Comparison of ENCODE assay signal across 21 cellular contexts in genomic region chr3:15528881-15529537, GRCh38. TPM values are rescaled to one million over a fixed set of nuclear protein-coding genes. Genes with fewer than 3 reads are reported as not detected.
DNase-seq lines count a peak whose midpoint lies in the region; ATAC-seq and TF ChIP-seq lines count a peak whose summit lies in the region.
"Had no signal": no experiment of that assay in that cellular context is flagged by ENCODE, and none has a peak within 500 bp of the region (broad histone marks: within the 10 kb centered on the region; RNA-seq: fewer than 3 reads in every experiment).

No MANE protein-coding gene starts in this region.

- peak overlapping the region; percentile 51 for H3K4me3 ChIP-seq in CD4-positive, CD25-positive, alpha-beta regulatory T cell (ENCODE audit: low read depth, low read length)
- H3K4me3 ChIP-seq in left lung: no peak overlapping the region
- H3K4me3 ChIP-seq in right cardiac atrium (ENCODE audit: low read length): no peak overlapping the region
- H3K4me3 ChIP-seq: ovary, skin epidermis, suprapubic skin had no signal

- H3K27ac ChIP-seq in CD4-positive, CD25-positive, alpha-beta regulatory T cell (ENCODE audit: insufficient read depth, low read length, poor library complexity, severe bottlenecking): peak overlapping the region; percentile 30
- H3K27ac ChIP-seq in left lung: peak overlapping the region; percentile 53 to 66
- no peak overlapping the region for H3K27ac ChIP-seq in right cardiac atrium (ENCODE audit: low read length)
- H3K27ac ChIP-seq: ovary, suprapubic skin had no signal

- no peaks in the 10 kb centered on the region for H3K36me3 ChIP-seq in CD4-positive, CD25-positive, alpha-beta regulatory T cell (ENCODE audit: control insufficient read depth, insufficient read depth, low read length)
- H3K36me3 ChIP-seq in left lung: no peaks in the 10 kb centered on the region
- H3K36me3 ChIP-seq: ovary, suprapubic skin had no signal

- peaks cover 16 to 35% (median 20%) of the 10 kb centered on the region in 4 donors for H3K4me1 Mint-ChIP-seq in CD4-positive, CD25-positive, alpha-beta regulatory T cell
- H3K4me1 Mint-ChIP-seq in T-helper 17 cell: peaks cover 38% of the 10 kb centered on the region
- H3K4me1 Mint-ChIP-seq: B cell had no signal

- H3K27ac Mint-ChIP-seq in CD4-positive, CD25-positive, alpha-beta regulatory T cell: peak overlapping the region; percentile 60 to 90 (median 70)
- H3K27ac Mint-ChIP-seq in T-helper 17 cell: peak overlapping the region; percentile 84
- H3K27ac Mint-ChIP-seq: B cell had no signal

- intact Hi-C loops in left lung (cut with DNase I) (no loop called here), right cardiac atrium (cut with DNase I) (no loop called here)

- peak overlapping the region in 3 of 4 donors; percentile 22 to 28 (median 27) for H3K4me3 Mint-ChIP-seq in CD4-positive, CD25-positive, alpha-beta regulatory T cell
- peak overlapping the region; percentile 66 for H3K4me3 Mint-ChIP-seq in T-helper 17 cell
- H3K4me3 Mint-ChIP-seq: B cell had no signal

- no peak for TF ChIP-seq CTCF in left lung (IDR thresholded peaks at IDR 0.05)

- no peaks in the 10 kb centered on the region for H3K27me3 ChIP-seq in CD4-positive, CD25-positive, alpha-beta regulatory T cell (ENCODE audit: control insufficient read depth, insufficient read depth, low read length)
- no peaks in the 10 kb centered on the region for H3K27me3 ChIP-seq in left lung
- no peaks in the 10 kb centered on the region for H3K27me3 ChIP-seq in right cardiac atrium (ENCODE audit: control insufficient read depth, insufficient read depth)
- H3K27me3 ChIP-seq: ovary, suprapubic skin had no signal

- 86% methylated on average over 4 of the region's 4 CpGs for WGBS in right cardiac atrium

- no peaks in the 10 kb centered on the region for H3K27me3 Mint-ChIP-seq in CD4-positive, CD25-positive, alpha-beta regulatory T cell
- no peaks in the 10 kb centered on the region for H3K27me3 Mint-ChIP-seq in T-helper 17 cell
- H3K27me3 Mint-ChIP-seq: B cell had no signal

- H3K36me3 Mint-ChIP-seq in CD4-positive, CD25-positive, alpha-beta regulatory T cell: peaks cover 3% of the 10 kb centered on the region
- no peaks in the 10 kb centered on the region for H3K36me3 Mint-ChIP-seq in T-helper 17 cell (ENCODE audit: low read depth)

- peak in 1 of 2 donors; percentile 58 for ATAC-seq in CD4-positive, CD25-positive, alpha-beta regulatory T cell (ENCODE audit: low read depth in 2 of 2)
- ATAC-seq in T-helper 17 cell: no peak
- ATAC-seq in left lung: peak; percentile 95
- ATAC-seq in HG03159 (IDR thresholded peaks at IDR 0.05; ENCODE audit: unreplicated experiment): no peak
- ATAC-seq in right cardiac atrium: no peak

- DNase-seq in AML-193 (lab: John Stamatoyannopoulos, UW) (peak; percentile 50), T-helper 17 cell (no peak), left lung (peak in 1 of 2 donors; percentile 41), CD1c-positive myeloid dendritic cell (ENCODE audit: extremely low spot score) (no peak), Kasumi-1 (lab: John Stamatoyannopoulos, UW) (no peak), right cardiac atrium (no peak)
- peak in 1 of 3 donors; percentile 31 for DNase-seq in CD4-positive, CD25-positive, alpha-beta regulatory T cell
- DNase-seq: activated gamma-delta T cell; DMS 273 treated with DMSO at 0.1 percent for 48 hours; head of caudate nucleus; KG1; NCI-H1092 treated with DMSO at 0.1 percent for 48 hours; NCI-H2107; NCI-H526 treated with DMSO at 0.1 percent for 48 hours; ovary; SK-N-SH; stimulated activated CD8-positive, alpha-beta memory T cell treated with anti-CD3 and anti-CD28 coated beads, Interleukin-4, amount 100 ng/mL, for 48 hours had no signal

- peaks cover 22% of the 10 kb centered on the region for H3K4me1 ChIP-seq in CD4-positive, CD25-positive, alpha-beta regulatory T cell (ENCODE audit: control insufficient read depth, insufficient read depth, low read length, poor library complexity, severe bottlenecking)
- H3K4me1 ChIP-seq in left lung: peaks cover 3 to 11% of the 10 kb centered on the region in 2 donors
- peaks cover 3% of the 10 kb centered on the region for H3K4me1 ChIP-seq in right cardiac atrium (ENCODE audit: control insufficient read depth, insufficient read depth, low read length)
- H3K4me1 ChIP-seq: suprapubic skin had no signal

- H3K9me3 ChIP-seq in CD4-positive, CD25-positive, alpha-beta regulatory T cell (ENCODE audit: control insufficient read depth in 2 of 2, low read length in 2 of 2): no peaks in the 10 kb centered on the region
- H3K9me3 ChIP-seq in T-helper 17 cell (ENCODE audit: control insufficient read depth, low read length, poor library complexity, severe bottlenecking): no peaks in the 10 kb centered on the region
- H3K9me3 ChIP-seq in left lung: no peaks in the 10 kb centered on the region
- H3K9me3 ChIP-seq in right cardiac atrium (ENCODE audit: control insufficient read depth, low read length): no peaks in the 10 kb centered on the region
- H3K9me3 ChIP-seq: ovary, SK-N-SH, suprapubic skin had no signal

- peaks cover 0 to 5% (median 0%) of the 10 kb centered on the region in 7 donors for H3K9me3 Mint-ChIP-seq in CD4-positive, CD25-positive, alpha-beta regulatory T cell

RNA-seq across cellular contexts. Expression of gene COLQ, which starts 7.5 kb away (rescaled TPM):
- 5.1 TPM for total RNA-seq in CD4-positive, CD25-positive, alpha-beta regulatory T cell
- polyA plus RNA-seq in CD4-positive, CD25-positive, alpha-beta regulatory T cell: 1 to 10 TPM in 2 of 4 donors, under 1 TPM in 2; 0.60 to 1.2 (median 0.89) TPM
- total RNA-seq in T-helper 17 cell: 10 to 100 TPM; 10.8 to 11.1 TPM
- 1 to 10 TPM; 1.9 to 2.4 TPM for total RNA-seq in left lung
- 10 to 100 TPM in 1 of 4 donors, 1 to 10 TPM in 3; 1.7 to 18.9 (median 3.4) TPM for total RNA-seq in right cardiac atrium
- 4.3 TPM for polyA plus RNA-seq in right cardiac atrium

Comparison
In these comparisons a context has a peak if more than half of its experiments do, and no peak if none do; other contexts are left out.
1. DNase-seq: peak in AML-193 (2 of 2); none in T-helper 17 cell (0 of 3), CD1c-positive myeloid dendritic cell (single experiment), Kasumi-1 (0 of 2) and right cardiac atrium (0 of 3).